In genomic region chr6:5063617-5064016, GRCh38 we compare ENCODE assay signal across 34 cellular contexts. TPM values are rescaled to one million over a fixed set of nuclear protein-coding genes. Genes with fewer than 3 reads are reported as not detected.
"Had no signal": no experiment of that assay in that cellular context is flagged by ENCODE, and none has a peak within 500 bp of the region (broad histone marks: within the 10 kb centered on the region; RNA-seq: fewer than 3 reads in every experiment).

No MANE protein-coding gene starts in this region.

- H3K4me3 ChIP-seq: adrenal gland, body of pancreas, esophagus squamous epithelium, gastroesophageal sphincter had no signal

- H3K4me1 ChIP-seq: body of pancreas, esophagus squamous epithelium, gastroesophageal sphincter had no signal

- H3K36me3 ChIP-seq: adrenal gland, esophagus squamous epithelium, gastroesophageal sphincter had no signal

- ATAC-seq: activated CD4-positive, alpha-beta T cell treated with anti-CD3 and anti-CD28 coated beads for 36 hours; activated CD8-positive, alpha-beta memory T cell treated with anti-CD3 and anti-CD28 coated beads, Interleukin-2, amount 10 ng/mL, durations not matched to agents 7 days and 5 days; activated CD8-positive, alpha-beta T cell treated with anti-CD3 and anti-CD28 coated beads, Interleukin-2, amount 10 ng/mL, durations not matched to agents 7 days and 5 days; activated naive CD8-positive, alpha-beta T cell treated with anti-CD3 and anti-CD28 coated beads, Interleukin-2, amount 50 U/mL, for 24 hours; body of pancreas; effector memory CD8-positive, alpha-beta T cell; gastroesophageal sphincter; T-helper 17 cell had no signal

- H3K27ac ChIP-seq: adrenal gland, body of pancreas, epithelial cell of prostate, esophagus squamous epithelium, gastroesophageal sphincter had no signal

- H3K9me3 ChIP-seq: adrenal gland, body of pancreas, esophagus squamous epithelium, gastroesophageal sphincter had no signal

- FAIRE-seq: colon, endometrium, endothelial cell of umbilical vein had no signal

- DNase-seq: activated CD4-positive, alpha-beta memory T cell treated with anti-CD3 and anti-CD28 coated beads for 36 hours; activated CD4-positive, alpha-beta T cell treated with anti-CD3 and anti-CD28 coated beads for 36 hours; activated CD4-positive, alpha-beta T cell treated with anti-CD3 and anti-CD28 coated beads, Interleukin-2, amount 10 ng/mL, durations not matched to agents 24 days and 14 days; activated CD4-positive, CD25-positive, alpha-beta regulatory T cell; activated CD4-positive, CD25-positive, alpha-beta regulatory T cell treated with anti-CD3 and anti-CD28 coated beads, Interleukin-2, amount 50 U/mL, for 72 hours; activated CD8-positive, alpha-beta memory T cell treated with anti-CD3 and anti-CD28 coated beads, Interleukin-2, amount 10 ng/mL, durations not matched to agents 7 days and 5 days; activated CD8-positive, alpha-beta memory T cell treated with anti-CD3 and anti-CD28 coated beads, Interleukin-2, amount 50 U/mL, for 4 hours; activated CD8-positive, alpha-beta T cell treated with anti-CD3 and anti-CD28 coated beads, Interleukin-2, amount 10 ng/mL, durations not matched to agents 7 days and 5 days; activated effector memory CD4-positive, alpha-beta T cell treated with anti-CD3 and anti-CD28 coated beads, Interleukin-2, amount 50 U/mL, for 16 hours; activated naive CD4-positive, alpha-beta T cell treated with anti-CD3 and anti-CD28 coated beads for 36 hours; activated naive CD8-positive, alpha-beta T cell treated with anti-CD3 and anti-CD28 coated beads for 36 hours; activated naive CD8-positive, alpha-beta T cell treated with anti-CD3 and anti-CD28 coated beads, Interleukin-2, amount 50 U/mL, for 24 hours; activated T-cell treated with anti-CD3 and anti-CD28 coated beads, Interleukin-2, amount 50 U/mL, for 1 hour; activated T-cell treated with anti-CD3 and anti-CD28 coated beads, Interleukin-2, amount 50 U/mL, for 48 hours; adrenal gland; amygdala; aorta; body of pancreas; caudate nucleus; cortex of kidney; dermis blood vessel endothelial cell; effector CD4-positive, alpha-beta T cell; effector memory CD8-positive, alpha-beta T cell; esophagus squamous epithelium; foreskin melanocyte; T-helper 1 cell; T-helper 17 cell; T1000 had no signal

- H3K27me3 ChIP-seq: adrenal gland, body of pancreas, esophagus squamous epithelium, gastroesophageal sphincter had no signal

RNA-seq across cellular contexts. Expression of gene PPP1R3G, which starts 21.5 kb away (rescaled TPM):
- total RNA-seq: activated CD4-positive, alpha-beta memory T cell treated with anti-CD3 and anti-CD28 coated beads for 36 hours; activated CD8-positive, alpha-beta memory T cell treated with anti-CD3 and anti-CD28 coated beads, Interleukin-2, amount 10 ng/mL, durations not matched to agents 7 days and 5 days; activated naive CD4-positive, alpha-beta T cell treated with anti-CD3 and anti-CD28 coated beads for 36 hours; activated T-helper 1 cell treated with anti-CD3 and anti-CD28 coated beads, Interleukin-12 subunit alpha, Interleukin-12 subunit beta, Interleukin-2, Interleukin-4 antibody, amounts not matched to agents 30 ng/mL and 10 ng/mL and 1 ng/mL, durations not matched to agents 14 hours and 24 hours and 36 hours; T-helper 17 cell had no signal
